Comparison of ENCODE assay signal across 15 cellular contexts in the genomic region with DNA sequence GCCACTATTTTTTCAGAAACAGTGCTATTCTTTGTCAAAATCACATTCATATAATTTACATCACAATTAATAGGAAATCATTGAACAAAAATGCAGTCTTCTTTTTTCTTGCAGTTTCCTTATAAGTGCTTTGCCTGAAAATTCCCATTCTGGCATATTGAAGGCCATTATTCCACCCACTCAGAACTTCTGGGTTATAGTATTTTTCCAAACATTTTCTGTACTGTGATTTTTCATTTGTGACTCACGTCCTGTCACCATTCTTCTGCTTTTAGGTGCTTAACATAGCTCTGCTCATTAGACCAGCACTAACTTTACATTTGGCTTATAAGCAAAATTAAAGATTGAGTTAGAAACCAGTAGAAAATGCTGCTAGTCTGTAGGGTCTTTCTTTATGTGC.
DNase-seq lines count a peak whose midpoint lies in the region; ATAC-seq and TF ChIP-seq lines count a peak whose summit lies in the region.
"Had no signal": no experiment of that assay in that cellular context is flagged by ENCODE, and none has a peak within 500 bp of the region (broad histone marks: within the 10 kb centered on the region; RNA-seq: fewer than 3 reads in every experiment).

No MANE protein-coding gene starts in this region.

- H3K9ac ChIP-seq in adipocyte (ENCODE audit: low read length): no peak overlapping the region

- no peak for TF ChIP-seq CTCF in fibroblast of mammary gland (conservative IDR thresholded peaks at IDR 0.05; ENCODE audit: control insufficient read depth, insufficient read depth, low read depth, low read length)

- no peaks in the 10 kb centered on the region for H3K36me3 ChIP-seq in adipocyte (ENCODE audit: control insufficient read depth, insufficient read depth, low read length, severe bottlenecking)
- H3K36me3 ChIP-seq: gastroesophageal sphincter, SJSA1, transverse colon had no signal

- no peaks in the 10 kb centered on the region for H3K9me3 ChIP-seq in adipocyte (ENCODE audit: control insufficient read depth, low read length)
- H3K9me3 ChIP-seq: gastroesophageal sphincter, SJSA1, transverse colon had no signal

- DNase-seq in GM03348 (ENCODE audit: low spot score) (peak; percentile 61), adipocyte (ENCODE audit: low read depth) (peak; percentile 44), fibroblast of mammary gland (ENCODE audit: low read depth) (peak; percentile 71), superior temporal gyrus (ENCODE audit: extremely low spot score) (peak; percentile 61), hypothalamus (lab: John Stamatoyannopoulos, UW) (no peak)
- DNase-seq: activated CD8-positive, alpha-beta T cell treated with anti-CD3 and anti-CD28 coated beads for 36 hours; amniotic stem cell; GDM1; immature natural killer cell; NCI-H1092; transverse colon had no signal

- ATAC-seq in HG02852 (IDR thresholded peaks at IDR 0.05; ENCODE audit: unreplicated experiment) (no peak), GM21528 (IDR thresholded peaks at IDR 0.05; ENCODE audit: low FRiP score, unreplicated experiment) (no peak)
- ATAC-seq: activated CD8-positive, alpha-beta T cell treated with anti-CD3 and anti-CD28 coated beads for 36 hours; gastroesophageal sphincter had no signal

- H3K4me3 ChIP-seq in adipocyte (ENCODE audit: low read length): no peak overlapping the region
- H3K4me3 ChIP-seq in fibroblast of mammary gland (ENCODE audit: control insufficient read depth, low read depth, low read length): no peak overlapping the region
- H3K4me3 ChIP-seq: gastroesophageal sphincter, SJSA1, transverse colon had no signal

- H3K27me3 ChIP-seq in adipocyte (replicated peaks; ENCODE audit: control insufficient read depth, insufficient read depth, low read length): no peaks in the 10 kb centered on the region
- H3K27me3 ChIP-seq: gastroesophageal sphincter, SJSA1, transverse colon had no signal

- H3K4me1 ChIP-seq in adipocyte (ENCODE audit: control insufficient read depth, insufficient read depth, low read length): peaks cover 16% of the 10 kb centered on the region

Comparison
In these comparisons a context has a peak if more than half of its experiments do, and no peak if none do; other contexts are left out.
1. DNase-seq: peak in GM03348 (single experiment), adipocyte (single experiment), fibroblast of mammary gland (single experiment) and superior temporal gyrus (single experiment); none in hypothalamus (0 of 51).